8 cellular contexts compared by ENCODE assay signal in genomic region chr2:151410485-151410833, GRCh38.
DNase-seq lines count a peak whose midpoint lies in the region; ATAC-seq lines count a peak whose summit lies in the region.

No MANE protein-coding gene starts in this region.

- peak; percentile 56 for ATAC-seq in GM21528 (IDR thresholded peaks at IDR 0.05; ENCODE audit: low FRiP score, unreplicated experiment)

- in situ Hi-C loops in T47D (cut with HindIII; ENCODE audit: low pct_unique_long_range_greater_than_20kb, low sequenced_read_pairs) = no loop called here

- DNase-seq in ELR (ENCODE audit: low read depth) (peak; percentile 58), HuH-7.5 (ENCODE audit: low spot score) (peak; percentile 52), T-helper 9 cell (peak; percentile 32), T47D (ENCODE audit: low read depth in 1 of 2, low spot score in 1 of 2) (peak; percentile 35 to 39), left kidney (ENCODE audit: low read depth, low spot score) (peak; percentile 79), globus pallidus (ENCODE audit: low spot score) (no peak)
- DNase-seq in stimulated activated CD4-positive, alpha-beta T cell treated with anti-CD3 and anti-CD28 coated beads, TNF-alpha, amount 100 ng/mL, for 48 hours (ENCODE audit: low read depth in 3 of 3) = peak; percentile 10 to 37 (median 22)
